In genomic region chr3:56833031-56833430, GRCh38 we compare ENCODE assay signal across 18 cellular contexts.
"Had no signal": no experiment of that assay in that cellular context is flagged by ENCODE, and none has a peak within 500 bp of the region (broad histone marks: within the 10 kb centered on the region; RNA-seq: fewer than 3 reads in every experiment).

No MANE protein-coding gene starts in this region.

- DNase-seq: activated CD4-positive, alpha-beta memory T cell treated with anti-CD3 and anti-CD28 coated beads for 36 hours; activated CD4-positive, alpha-beta T cell treated with anti-CD3 and anti-CD28 coated beads for 48 hours; activated effector memory CD4-positive, alpha-beta T cell treated with Interleukin-2 at 50 U/mL for 16 hours; activated naive CD4-positive, alpha-beta T cell treated with anti-CD3 and anti-CD28 coated beads for 36 hours; activated naive CD8-positive, alpha-beta T cell treated with anti-CD3 and anti-CD28 coated beads, Interleukin-2, amount 10 ng/mL, durations not matched to agents 7 days and 5 days; activated T-cell treated with anti-CD3 and anti-CD28 coated beads, Interleukin-2, amount 50 U/mL, for 72 hours; amniotic stem cell; glutamatergic neuron; left ventricle myocardium superior; mammary epithelial cell; natural killer cell; stimulated activated CD4-positive, alpha-beta T cell treated with anti-CD3 and anti-CD28 coated beads, Interleukin-2, amount 100 ng/mL, for 48 hours; stimulated activated CD8-positive, alpha-beta memory T cell treated with anti-CD3 and anti-CD28 coated beads, Interleukin-4, amount 100 ng/mL, for 48 hours; stimulated activated naive B cell treated with anti-CD40 and anti-IgM and Interleukin-4, amounts not matched to agents 10 μg/mL and 1 μg/mL and 100 μg/mL, for 72 hours; testis; trophoblast cell; uterus had no signal

- ATAC-seq: activated T-cell treated with anti-CD3 and anti-CD28 coated beads, Interleukin-2, amount 50 U/mL, for 72 hours; left ventricle myocardium superior; natural killer cell; sciatic nerve; stimulated activated naive B cell treated with anti-CD40 and anti-IgM and Interleukin-4, amounts not matched to agents 10 μg/mL and 1 μg/mL and 100 μg/mL, for 72 hours had no signal
